Comparison of ENCODE assay signal across 36 cellular contexts in the genomic region with DNA sequence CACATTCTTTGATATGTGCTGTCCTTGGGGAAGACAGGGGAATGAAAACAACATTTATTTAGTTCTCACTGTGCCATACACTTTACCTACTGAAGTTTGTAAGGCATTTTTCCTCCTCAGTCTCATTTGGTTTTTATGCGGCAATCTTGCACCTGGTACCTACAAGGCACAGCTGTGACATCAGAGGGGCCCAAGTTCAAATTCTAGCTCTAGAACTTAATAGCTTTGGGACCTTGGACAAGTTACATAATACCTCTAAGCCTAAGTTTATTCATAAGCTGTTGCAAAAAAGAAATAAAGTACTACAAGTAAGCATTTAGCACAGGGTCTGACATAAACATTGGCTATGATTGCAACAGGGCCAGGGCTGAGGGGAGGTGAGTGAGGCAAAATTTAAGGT. TPM values are rescaled to one million over a fixed set of nuclear protein-coding genes. Genes with fewer than 3 reads are reported as not detected.
DNase-seq lines count a peak whose midpoint lies in the region; ATAC-seq and FAIRE-seq lines count a peak whose summit lies in the region.
"Had no signal": no experiment of that assay in that cellular context is flagged by ENCODE, and none has a peak within 500 bp of the region (broad histone marks: within the 10 kb centered on the region; RNA-seq: fewer than 3 reads in every experiment).

No MANE protein-coding gene starts in this region.

- DNase-seq in left colon: no peak
- DNase-seq in left lobe of liver (ENCODE audit: low spot score): no peak
- peak; percentile 82 for DNase-seq in small intestine
- DNase-seq: 8988T; ACHN; AML-193; BE2C; C1 segment of cervical spinal cord; Caco-2; Calu3; CD4-positive, alpha-beta memory T cell; CD4-positive, alpha-beta T cell; CD4-positive, CD25-positive, alpha-beta regulatory T cell; CD8-positive, alpha-beta memory T cell; CD8-positive, alpha-beta T cell; COR-L47; DMS 273 treated with DMSO at 0.1 percent for 48 hours; DMS153; DMS53; DMS79; DMS79 treated with DMSO at 0.1 percent for 48 hours; DND-41; EL had no signal

- no peak for FAIRE-seq in small intestine (lab: Jason Lieb, UNC)
- FAIRE-seq: A204.1, A549, D721Med had no signal

- intact Hi-C loops in left colon (cut with DNase I, micrococcal nuclease): loop anchor here in 1 of 2 donors (10.0 kb wide), 1 partner anchor 62 kb away; no protein-coding TSS in a partner anchor

- H3K9me3 ChIP-seq in small intestine (ENCODE audit: control insufficient read depth, low read depth): no peaks in the 10 kb centered on the region
- H3K9me3 ChIP-seq: BE2C had no signal

- H3K4me3 ChIP-seq in small intestine (ENCODE audit: low read depth in 1 of 2, low read length in 2 of 2): no peak overlapping the region
- H3K4me3 ChIP-seq: A549; BLaER1; BLaER1 treated with 17β-estradiol and CSF1 and Interleukin-3, amounts not matched to agents 10 nM and 100 nM had no signal

- WGBS in small intestine, 3 donors: 32 to 63% (median 57%) methylated on average over 1 of the region's 1 CpG

- no peak overlapping the region for H3K27ac ChIP-seq in small intestine (ENCODE audit: low read depth in 1 of 2, low read length in 1 of 2)
- H3K27ac ChIP-seq: 22Rv1; A549; BLaER1; BLaER1 treated with 17β-estradiol and CSF1 and Interleukin-3, amounts not matched to agents 10 nM and 100 nM; C4-2B had no signal

- ATAC-seq in left colon: peak; percentile 88
- ATAC-seq in left lobe of liver: peak; percentile 78
- ATAC-seq in HG02571 (IDR thresholded peaks at IDR 0.05; ENCODE audit: unreplicated experiment): no peak
- no peak for ATAC-seq in HG03342 (IDR thresholded peaks at IDR 0.05; ENCODE audit: unreplicated experiment)
- no peak for ATAC-seq in GM19324 (IDR thresholded peaks at IDR 0.05; ENCODE audit: low FRiP score, unreplicated experiment)
- ATAC-seq: A549; CD8-positive, alpha-beta T cell had no signal

- H3K36me3 ChIP-seq in small intestine (ENCODE audit: control insufficient read depth in 2 of 2, insufficient read depth in 2 of 2, low read length in 2 of 2): no peaks in the 10 kb centered on the region
- H3K36me3 ChIP-seq: BE2C; BLaER1; BLaER1 treated with 17β-estradiol and CSF1 and Interleukin-3, amounts not matched to agents 10 nM and 100 nM had no signal

- H3K27me3 ChIP-seq in small intestine (ENCODE audit: control insufficient read depth in 2 of 2, insufficient read depth in 2 of 2, low read length in 2 of 2): no peaks in the 10 kb centered on the region

- peaks cover 0 to 3% of the 10 kb centered on the region in 2 donors for H3K4me1 ChIP-seq in small intestine (ENCODE audit: control insufficient read depth in 2 of 2, insufficient read depth in 1 of 2, low read depth in 1 of 2, low read length in 1 of 2)

RNA-seq across cellular contexts. Expression of a gene that starts 5.6 kb away (rescaled TPM):
- total RNA-seq in left colon: 1 to 10 TPM; 9.0 to 9.2 TPM
- total RNA-seq in left lobe of liver: not detected
- polyA plus RNA-seq in small intestine: 1 to 10 TPM in 2 of 3 donors, not detected in 1; 1.1 to 2.7 TPM
- total RNA-seq: A673; CD4-positive, alpha-beta memory T cell; CD4-positive, alpha-beta T cell; CD4-positive, CD25-positive, alpha-beta regulatory T cell; CD8-positive, alpha-beta T cell had no signal
- polyA plus RNA-seq: AG04450; BJ; CD4-positive, alpha-beta memory T cell; CD4-positive, CD25-positive, alpha-beta regulatory T cell; CD8-positive, alpha-beta memory T cell had no signal

RNA-seq across cellular contexts. Expression of a gene that starts 59.7 kb away (rescaled TPM):
- total RNA-seq in left colon (100 to 1,000 TPM; 331 to 397 TPM), left lobe of liver (81.4 TPM)
- polyA plus RNA-seq in small intestine: 100 to 1,000 TPM in 1 of 3 donors, 10 to 100 TPM in 2; 32.3 to 122 (median 85.9) TPM
- polyA plus RNA-seq: CD4-positive, alpha-beta memory T cell had no signal

Comparison
In these comparisons a context has a peak if more than half of its experiments do, and no peak if none do; other contexts are left out.
1. ATAC-seq: peak in left colon (single experiment) and left lobe of liver (single experiment); none in HG02571 (single experiment), HG03342 (single experiment) and GM19324 (single experiment).